In genomic region chr2:8119782-8120551, GRCh38 we compare ENCODE assay signal across 9 cellular contexts.
DNase-seq lines count a peak whose midpoint lies in the region; ATAC-seq and TF ChIP-seq lines count a peak whose summit lies in the region.
"Had no signal": no experiment of that assay in that cellular context is flagged by ENCODE, and none has a peak within 500 bp of the region (broad histone marks: within the 10 kb centered on the region; RNA-seq: fewer than 3 reads in every experiment).

No MANE protein-coding gene starts in this region.

- H3K4me1 ChIP-seq in body of pancreas: peaks cover 23% of the 10 kb centered on the region

- peak overlapping the region; percentile 26 for H3K4me3 Mint-ChIP-seq in activated CD4-positive, alpha-beta T cell treated with anti-CD3 and anti-CD28 coated beads for 36 hours
- H3K4me3 Mint-ChIP-seq in stimulated activated naive CD8-positive, alpha-beta T cell treated with anti-CD3 and anti-CD28 coated beads, Interleukin-15, amount 100 ng/mL, for 72 hours: no peak overlapping the region
- H3K4me3 Mint-ChIP-seq: memory B cell had no signal

- CTCF ChIA-PET in activated CD4-positive, alpha-beta T cell treated with anti-CD3 and anti-CD28 coated beads for 36 hours (lab: Charles Lee): interaction anchor here (0.5 to 0.6 kb wide), 2 partner anchors 49 to 1865 kb away, joined by 3 to 4 read pairs; no protein-coding TSS in a partner anchor

- peaks cover 20% of the 10 kb centered on the region for H3K4me1 Mint-ChIP-seq in activated CD4-positive, alpha-beta T cell treated with anti-CD3 and anti-CD28 coated beads for 36 hours
- H3K4me1 Mint-ChIP-seq in stimulated activated naive CD8-positive, alpha-beta T cell treated with anti-CD3 and anti-CD28 coated beads, Interleukin-15, amount 100 ng/mL, for 72 hours: peaks cover 15% of the 10 kb centered on the region
- H3K4me1 Mint-ChIP-seq: memory B cell had no signal

- no peaks in the 10 kb centered on the region for H3K9me3 ChIP-seq in body of pancreas

- no peaks in the 10 kb centered on the region for H3K27me3 ChIP-seq in body of pancreas

- no peak for TF ChIP-seq CTCF in body of pancreas (IDR thresholded peaks at IDR 0.05)

- no peaks in the 10 kb centered on the region for H3K36me3 Mint-ChIP-seq in activated CD4-positive, alpha-beta T cell treated with anti-CD3 and anti-CD28 coated beads for 36 hours (ENCODE audit: low read depth)
- H3K36me3 Mint-ChIP-seq: memory B cell had no signal

- peak overlapping the region; percentile 59 for H3K27ac Mint-ChIP-seq in activated CD4-positive, alpha-beta T cell treated with anti-CD3 and anti-CD28 coated beads for 36 hours
- H3K27ac Mint-ChIP-seq in stimulated activated naive CD8-positive, alpha-beta T cell treated with anti-CD3 and anti-CD28 coated beads, Interleukin-15, amount 100 ng/mL, for 72 hours: peak overlapping the region in 1 of 2 donors; percentile 79
- H3K27ac Mint-ChIP-seq: memory B cell had no signal

- TF ChIP-seq POLR2A in body of pancreas (IDR thresholded peaks at IDR 0.05): peak in 2 of 3 donors; percentile 13 to 24

- no peaks in the 10 kb centered on the region for H3K36me3 ChIP-seq in body of pancreas (replicated peaks in 1 of 2; ENCODE audit: insufficient read depth in 1 of 2, low read depth in 2 of 2)

- 9 to 15% methylated on average over 9 of the region's 9 CpGs for WGBS in body of pancreas, 2 donors

- POLR2A ChIA-PET in activated CD4-positive, alpha-beta T cell treated with anti-CD3 and anti-CD28 coated beads for 36 hours (lab: Charles Lee): no interaction called here

- no peaks in the 10 kb centered on the region for H3K27me3 Mint-ChIP-seq in activated CD4-positive, alpha-beta T cell treated with anti-CD3 and anti-CD28 coated beads for 36 hours
- no peaks in the 10 kb centered on the region for H3K27me3 Mint-ChIP-seq in stimulated activated naive CD8-positive, alpha-beta T cell treated with anti-CD3 and anti-CD28 coated beads, Interleukin-15, amount 100 ng/mL, for 72 hours

- H3K9me3 Mint-ChIP-seq in activated CD4-positive, alpha-beta T cell treated with anti-CD3 and anti-CD28 coated beads for 36 hours (ENCODE audit: low read depth): no peaks in the 10 kb centered on the region
- H3K9me3 Mint-ChIP-seq in stimulated activated naive CD8-positive, alpha-beta T cell treated with anti-CD3 and anti-CD28 coated beads, Interleukin-15, amount 100 ng/mL, for 72 hours: no peaks in the 10 kb centered on the region
- H3K9me3 Mint-ChIP-seq: memory B cell had no signal

- no peak overlapping the region for H3K4me3 ChIP-seq in body of pancreas

- DNase-seq in activated CD4-positive, alpha-beta T cell treated with anti-CD3 and anti-CD28 coated beads for 36 hours: peak; percentile 26
- no peak for DNase-seq in activated CD4-positive, alpha-beta T cell treated with anti-CD3 and anti-CD28 coated beads for 1 hour
- DNase-seq in body of pancreas: peak in 2 of 4 donors; percentile 23 to 45
- DNase-seq in left colon: no peak
- DNase-seq in stimulated activated naive CD8-positive, alpha-beta T cell treated with anti-CD3 and anti-CD28 coated beads, Interleukin-15, amount 100 ng/mL, for 72 hours: no peak

- peak overlapping the region; percentile 52 to 80 (median 70) for H3K27ac ChIP-seq in body of pancreas

- intact Hi-C loops in activated CD4-positive, alpha-beta T cell treated with anti-CD3 and anti-CD28 coated beads for 36 hours (cut with DNase I, micrococcal nuclease): loop anchor here in 1 of 2 experiments (1.0 kb wide), 1 partner anchor 35 kb away; no protein-coding TSS in a partner anchor
- intact Hi-C loops in body of pancreas (cut with DNase I) (no loop called here), left colon (cut with DNase I, micrococcal nuclease) (no loop called here)

- ATAC-seq in activated CD4-positive, alpha-beta T cell treated with anti-CD3 and anti-CD28 coated beads for 36 hours: peak; percentile 82
- peak; percentile 73 for ATAC-seq in body of pancreas
- peak; percentile 84 for ATAC-seq in left colon
- peak; percentile 54 for ATAC-seq in stimulated activated naive CD8-positive, alpha-beta T cell treated with anti-CD3 and anti-CD28 coated beads, Interleukin-15, amount 100 ng/mL, for 72 hours
- ATAC-seq in HG02678 (IDR thresholded peaks at IDR 0.05; ENCODE audit: unreplicated experiment): no peak
- ATAC-seq in GM21390 (IDR thresholded peaks at IDR 0.05; ENCODE audit: unreplicated experiment): no peak
- ATAC-seq in GM21717 (IDR thresholded peaks at IDR 0.05; ENCODE audit: unreplicated experiment): no peak

Comparison
In these comparisons a context has a peak if more than half of its experiments do, and no peak if none do; other contexts are left out.
1. ATAC-seq: peak in activated CD4-positive, alpha-beta T cell treated with anti-CD3 and anti-CD28 coated beads for 36 hours (single experiment), body of pancreas (single experiment), left colon (single experiment) and stimulated activated naive CD8-positive, alpha-beta T cell treated with anti-CD3 and anti-CD28 coated beads, Interleukin-15, amount 100 ng/mL, for 72 hours (single experiment); none in HG02678 (single experiment), GM21390 (single experiment) and GM21717 (single experiment).